In genomic region chr17:49501496-49501895, GRCh38 we compare ENCODE assay signal across 19 cellular contexts. TPM values are rescaled to one million over a fixed set of nuclear protein-coding genes. Genes with fewer than 3 reads are reported as not detected.
"Had no signal": no experiment of that assay in that cellular context is flagged by ENCODE, and none has a peak within 500 bp of the region (broad histone marks: within the 10 kb centered on the region; RNA-seq: fewer than 3 reads in every experiment).

No MANE protein-coding gene starts in this region.

- H3K9me3 Mint-ChIP-seq: activated naive CD4-positive, alpha-beta T cell treated with anti-CD3 and anti-CD28 coated beads for 36 hours; activated naive CD8-positive, alpha-beta T cell treated with anti-CD3 and anti-CD28 coated beads, Interleukin-2, amount 50 U/mL, for 24 hours; activated T-helper 17 cell treated with anti-CD3 and anti-CD28 coated beads, Interleukin-2, amount 50 U/mL, for 72 hours; nephron had no signal

- H3K4me3 ChIP-seq: right atrium auricular region, skin epidermis, tibial artery had no signal

- H3K4me3 Mint-ChIP-seq: activated naive CD4-positive, alpha-beta T cell treated with anti-CD3 and anti-CD28 coated beads for 36 hours; activated naive CD8-positive, alpha-beta T cell treated with anti-CD3 and anti-CD28 coated beads, Interleukin-2, amount 50 U/mL, for 24 hours; activated T-helper 17 cell treated with anti-CD3 and anti-CD28 coated beads, Interleukin-2, amount 50 U/mL, for 72 hours; nephron had no signal

- H3K9me3 ChIP-seq: right atrium auricular region, tibial artery had no signal

- FAIRE-seq: urothelium cell line had no signal

- DNase-seq: activated CD4-positive, CD25-positive, alpha-beta regulatory T cell treated with anti-CD3 and anti-CD28 coated beads, Interleukin-2, amount 50 U/mL, for 72 hours; activated naive CD4-positive, alpha-beta T cell treated with anti-CD3 and anti-CD28 coated beads for 36 hours; activated naive CD8-positive, alpha-beta T cell treated with anti-CD3 and anti-CD28 coated beads, Interleukin-2, amount 50 U/mL, for 24 hours; aorta; erythroblast; hippocampal formation; left ventricle myocardium superior; mesenchymal stem cell; occipital lobe; stimulated activated CD4-positive, alpha-beta T cell treated with anti-CD3 and anti-CD28 coated beads, Interleukin-4, amount 100 ng/mL, for 24 hours; stimulated activated naive CD4-positive, alpha-beta T cell; T-helper 9 cell; tibial artery had no signal

- H3K27ac ChIP-seq: right atrium auricular region, skin epidermis, tibial artery had no signal

- H3K27ac Mint-ChIP-seq: activated naive CD4-positive, alpha-beta T cell treated with anti-CD3 and anti-CD28 coated beads for 36 hours; activated naive CD8-positive, alpha-beta T cell treated with anti-CD3 and anti-CD28 coated beads, Interleukin-2, amount 50 U/mL, for 24 hours; activated T-helper 17 cell treated with anti-CD3 and anti-CD28 coated beads, Interleukin-2, amount 50 U/mL, for 72 hours had no signal

- H3K36me3 ChIP-seq: right atrium auricular region, tibial artery had no signal

- H3K4me1 Mint-ChIP-seq: activated T-helper 17 cell treated with anti-CD3 and anti-CD28 coated beads, Interleukin-2, amount 50 U/mL, for 72 hours had no signal

- ATAC-seq: activated naive CD8-positive, alpha-beta T cell treated with anti-CD3 and anti-CD28 coated beads, Interleukin-2, amount 50 U/mL, for 24 hours; activated T-helper 17 cell treated with anti-CD3 and anti-CD28 coated beads, Interleukin-2, amount 50 U/mL, for 72 hours; left ventricle myocardium superior had no signal

RNA-seq across cellular contexts. Expression of gene NGFR, which starts 6.4 kb away (rescaled TPM):
- total RNA-seq: dermis microvascular lymphatic vessel endothelial cell had no signal
